In the genomic region with DNA sequence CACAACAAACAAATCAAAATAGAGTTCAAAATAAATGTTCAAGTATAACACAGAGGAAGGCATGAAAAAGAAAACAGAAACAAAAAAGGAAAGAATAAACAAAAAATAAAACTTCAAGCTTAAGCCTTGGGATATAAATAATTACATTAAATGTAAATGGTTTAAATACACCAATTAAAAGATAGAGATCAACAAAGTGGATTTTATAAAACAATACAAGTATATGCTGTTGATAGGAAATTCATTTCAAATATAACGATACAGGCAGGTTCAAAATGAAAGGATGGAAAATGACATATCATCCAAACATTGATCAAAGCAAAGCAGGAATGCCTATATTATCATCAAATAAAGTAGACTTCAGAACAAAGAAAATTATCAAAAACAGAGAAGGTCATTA, we compare ENCODE assay signal across 29 cellular contexts.
"Had no signal": no experiment of that assay in that cellular context is flagged by ENCODE, and none has a peak within 500 bp of the region (broad histone marks: within the 10 kb centered on the region; RNA-seq: fewer than 3 reads in every experiment).

No MANE protein-coding gene starts in this region.

- H3K27me3 ChIP-seq: neural progenitor cell, neutrophil, right atrium auricular region, right lobe of liver, stomach, testis, thyroid gland, transverse colon, upper lobe of left lung, uterus had no signal

- H3K4me1 Mint-ChIP-seq: naive B cell; nephron progenitor cell; neural progenitor cell; stimulated activated naive B cell treated with anti-CD40 and anti-IgM and Interleukin-4, amounts not matched to agents 10 μg/mL and 1 μg/mL and 100 μg/mL, for 72 hours had no signal

- H3K27ac Mint-ChIP-seq: immature natural killer cell; mesothelial cell of epicardium; naive B cell; natural killer cell; neural progenitor cell; progenitor cell of endocrine pancreas; stimulated activated naive B cell treated with anti-CD40 and anti-IgM and Interleukin-4, amounts not matched to agents 10 μg/mL and 1 μg/mL and 100 μg/mL, for 72 hours had no signal

- H3K27ac ChIP-seq: left ventricle myocardium inferior, neural progenitor cell, neutrophil, right atrium auricular region, right lobe of liver, skin epidermis, stomach, testis, thyroid gland, transverse colon, upper lobe of left lung, uterus had no signal

- H3K27me3 Mint-ChIP-seq: naive B cell; progenitor cell of endocrine pancreas; stimulated activated naive B cell treated with anti-CD40 and anti-IgM and Interleukin-4, amounts not matched to agents 10 μg/mL and 1 μg/mL and 100 μg/mL, for 72 hours had no signal

- H3K4me3 ChIP-seq: left ventricle myocardium inferior, lung, neural progenitor cell, right lobe of liver, skin epidermis, stomach, testis, thyroid gland, transverse colon, upper lobe of left lung, uterus had no signal

- H3K4me1 ChIP-seq: neural progenitor cell, right lobe of liver, testis, thyroid gland, transverse colon, upper lobe of left lung, uterus had no signal

- H3K4me3 Mint-ChIP-seq: immature natural killer cell; mesothelial cell of epicardium; naive B cell; natural killer cell; nephron progenitor cell; neural progenitor cell; stimulated activated naive B cell treated with anti-CD40 and anti-IgM and Interleukin-4, amounts not matched to agents 10 μg/mL and 1 μg/mL and 100 μg/mL, for 72 hours had no signal

- DNase-seq: hypothalamus; immature natural killer cell; left ventricle myocardium inferior; mesendoderm; naive B cell; natural killer cell; nephron progenitor cell; occipital lobe; right lobe of liver; stimulated activated CD4-positive, alpha-beta T cell treated with anti-CD3 and anti-CD28 coated beads, Interleukin-12 subunit alpha, Interleukin-12 subunit beta, amount 100 ng/mL, for 4 hours; stimulated activated CD4-positive, alpha-beta T cell treated with anti-CD3 and anti-CD28 coated beads, Interleukin-15, amount 100 ng/mL, for 24 hours; stimulated activated CD4-positive, alpha-beta T cell treated with anti-CD3 and anti-CD28 coated beads, Interleukin-2, amount 100 ng/mL, for 24 hours; stimulated activated CD4-positive, alpha-beta T cell treated with anti-CD3 and anti-CD28 coated beads, Interleukin-4, amount 100 ng/mL, for 1 hour; stimulated activated naive B cell treated with anti-CD40 and anti-IgM and Interleukin-4, amounts not matched to agents 10 μg/mL and 1 μg/mL and 100 μg/mL, for 72 hours; stimulated activated naive CD8-positive, alpha-beta T cell treated with anti-CD3 and anti-CD28 coated beads, Interleukin-15, Interleukin-2, amounts not matched to agents 100 U/mL and 50 U/mL, for 24 hours; stomach; testis; thyroid gland; transverse colon; upper lobe of left lung; uterus had no signal

- FAIRE-seq: islet of Langerhans had no signal

- H3K36me3 ChIP-seq: neutrophil, right atrium auricular region, right lobe of liver, thyroid gland, transverse colon, upper lobe of left lung, uterus had no signal

- H3K9me3 ChIP-seq: testis, thyroid gland, uterus had no signal

- ATAC-seq: natural killer cell; right lobe of liver; stimulated activated naive B cell treated with anti-CD40 and anti-IgM and Interleukin-4, amounts not matched to agents 10 μg/mL and 1 μg/mL and 100 μg/mL, for 72 hours; stimulated activated naive CD8-positive, alpha-beta T cell treated with anti-CD3 and anti-CD28 coated beads, Interleukin-15, Interleukin-2, amounts not matched to agents 100 U/mL and 50 U/mL, for 24 hours had no signal
